Comparison of ENCODE assay signal across 10 cellular contexts in the genomic region with DNA sequence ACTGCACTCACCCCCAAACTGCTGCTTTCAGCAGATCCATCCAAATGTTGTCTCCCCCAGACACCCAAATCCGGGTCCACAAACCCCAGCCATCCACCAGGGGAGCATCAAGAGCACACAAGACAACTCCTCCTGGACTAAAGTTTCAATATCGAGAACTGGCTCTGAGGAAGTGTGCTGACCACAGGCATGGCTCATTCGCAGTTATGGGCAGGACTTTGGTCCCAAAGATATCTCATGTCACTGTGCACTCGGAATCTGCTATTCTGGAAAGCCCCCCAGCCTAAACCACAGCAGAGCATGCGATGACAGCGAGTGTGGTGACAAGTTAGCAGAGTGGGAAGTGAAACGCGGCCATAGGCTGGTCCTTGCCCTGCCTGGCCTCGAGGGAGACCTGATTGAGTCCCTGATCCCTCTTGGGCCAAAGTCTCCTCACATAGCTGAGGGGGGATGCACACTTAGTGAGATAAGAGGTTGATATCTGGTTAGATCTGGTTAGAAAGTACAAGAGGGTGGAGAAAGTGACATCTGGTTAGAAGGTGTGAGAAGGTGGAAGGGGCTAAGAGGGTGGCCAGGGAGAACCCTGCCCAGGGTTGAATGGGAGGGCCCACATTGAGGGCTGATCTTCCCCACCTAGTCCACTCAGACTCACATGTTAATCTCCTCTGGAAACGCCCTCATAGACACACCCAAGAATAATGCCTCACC.
A peak's percentile ranks its signal among the peaks of the same experiment; 100 is the strongest.
DNase-seq lines count a peak whose midpoint lies in the region; ATAC-seq, FAIRE-seq and TF ChIP-seq lines count a peak whose summit lies in the region.
"Had no signal": no experiment of that assay in that cellular context is flagged by ENCODE, and none has a peak within 500 bp of the region (broad histone marks: within the 10 kb centered on the region; RNA-seq: fewer than 3 reads in every experiment).

No MANE protein-coding gene starts in this region.

- H3K27ac Mint-ChIP-seq in glutamatergic neuron (ENCODE audit: unreplicated experiment): no peak overlapping the region
- H3K27ac Mint-ChIP-seq: nephron had no signal

- H3K23ac ChIP-seq in trophoblast cell (ENCODE audit: low read length): no peak overlapping the region

- H3K27me3 Mint-ChIP-seq in glutamatergic neuron (ENCODE audit: unreplicated experiment): peaks cover 10% of the 10 kb centered on the region

- no peak overlapping the region for H3K4me3 ChIP-seq in trophoblast cell (ENCODE audit: low read depth, low read length)
- H3K4me3 ChIP-seq in hepatocyte: no peak overlapping the region
- H3K4me3 ChIP-seq: upper lobe of left lung had no signal

- H3K14ac ChIP-seq in trophoblast cell (ENCODE audit: low read length): no peak overlapping the region

- H4K91ac ChIP-seq in trophoblast cell (ENCODE audit: low read depth, low read length): no peak overlapping the region

- H3K4me1 Mint-ChIP-seq in glutamatergic neuron (ENCODE audit: low read depth, unreplicated experiment): no peaks in the 10 kb centered on the region

- no peak overlapping the region for H2BK5ac ChIP-seq in trophoblast cell (ENCODE audit: low read depth, low read length, poor library complexity)

- H3K4ac ChIP-seq in trophoblast cell (ENCODE audit: low read depth, low read length): no peak overlapping the region

- H3K4me1 ChIP-seq in trophoblast cell (ENCODE audit: control insufficient read depth in 1 of 2, insufficient read depth in 2 of 2, low read length in 2 of 2): peaks cover 0 to 4% of the 10 kb centered on the region in 2 experiments
- H3K4me1 ChIP-seq in hepatocyte (ENCODE audit: insufficient read depth): peaks cover 26% of the 10 kb centered on the region

- no peaks in the 10 kb centered on the region for H3K79me1 ChIP-seq in trophoblast cell (ENCODE audit: low read length)

- WGBS in trophoblast cell (ENCODE audit: extremely low coverage, insufficient coverage, insufficient read length): no CpG with 5 or more reads among the region's 10 CpGs
- 75% methylated on average over 10 of the region's 10 CpGs for WGBS in hepatocyte (ENCODE audit: low lambda C conversion rate, missing lambda C conversion rate)

- FAIRE-seq in GM19239 (lab: Jason Lieb, UNC): peak; percentile 84
- FAIRE-seq: astrocyte had no signal

- H3K27me3 ChIP-seq in trophoblast cell (ENCODE audit: insufficient read depth, low read length) (no peaks in the 10 kb centered on the region), hepatocyte (no peaks in the 10 kb centered on the region)
- H3K27me3 ChIP-seq: upper lobe of left lung had no signal

- no peak overlapping the region for H4K8ac ChIP-seq in trophoblast cell (ENCODE audit: low read depth, low read length)

- H3K18ac ChIP-seq in trophoblast cell (ENCODE audit: low read length): no peak overlapping the region

- TF ChIP-seq CTCF in glutamatergic neuron (IDR thresholded peaks at IDR 0.05; ENCODE audit: partially characterized antibody, unreplicated experiment) (no peak), hepatocyte (IDR thresholded peaks at IDR 0.05; ENCODE audit: poor library complexity) (no peak)

- ATAC-seq in HG02884 (IDR thresholded peaks at IDR 0.05; ENCODE audit: unreplicated experiment): peak; percentile 74

- no peak overlapping the region for H2BK12ac ChIP-seq in trophoblast cell (ENCODE audit: low read length)

- H3K9ac ChIP-seq in trophoblast cell (ENCODE audit: low read length): no peak overlapping the region

- DNase-seq in GM19239 (ENCODE audit: insufficient read length, low spot score): no peak
- peak; percentile 65 for DNase-seq in SKM-1 treated with dmso at 0.1 percent for 144 hours (lab: John Stamatoyannopoulos, UW; ENCODE audit: unreplicated experiment)
- DNase-seq in trophoblast cell: peak; percentile 29 to 44
- DNase-seq in glutamatergic neuron: no peak
- no peak for DNase-seq in mucosa of gallbladder (ENCODE audit: low spot score)
- DNase-seq in hepatocyte (ENCODE audit: low spot score): no peak

- H3K4me2 ChIP-seq in trophoblast cell (ENCODE audit: low read length) (no peak overlapping the region), hepatocyte (no peak overlapping the region)

- H2AK5ac ChIP-seq in trophoblast cell (ENCODE audit: low read length): no peak overlapping the region

- H3K4me3 Mint-ChIP-seq in glutamatergic neuron (ENCODE audit: unreplicated experiment): no peak overlapping the region
- H3K4me3 Mint-ChIP-seq: nephron had no signal

- no peaks in the 10 kb centered on the region for H3K9me2 ChIP-seq in hepatocyte (replicated peaks; ENCODE audit: insufficient read depth)

- no peak overlapping the region for H2BK120ac ChIP-seq in trophoblast cell (ENCODE audit: insufficient read depth, low read length, poor library complexity)

- H3K9me3 ChIP-seq in trophoblast cell (ENCODE audit: insufficient read depth, low read depth, low read length): no peaks in the 10 kb centered on the region
- H3K9me3 ChIP-seq in hepatocyte (ENCODE audit: low read depth): no peaks in the 10 kb centered on the region
- H3K9me3 ChIP-seq: upper lobe of left lung had no signal

- H3K36me3 Mint-ChIP-seq in glutamatergic neuron (ENCODE audit: unreplicated experiment): no peaks in the 10 kb centered on the region

- no peak overlapping the region for H2AFZ ChIP-seq in trophoblast cell (ENCODE audit: insufficient read depth, low read length, poor library complexity)
- no peak overlapping the region for H2AFZ ChIP-seq in hepatocyte

- no peaks in the 10 kb centered on the region for H4K20me1 ChIP-seq in hepatocyte (ENCODE audit: insufficient read depth, poor library complexity, severe bottlenecking)

- H3K79me2 ChIP-seq in trophoblast cell (ENCODE audit: control insufficient read depth, insufficient read depth, low read length, poor library complexity): no peaks in the 10 kb centered on the region
- no peaks in the 10 kb centered on the region for H3K79me2 ChIP-seq in hepatocyte

- no peak overlapping the region for H4K12ac ChIP-seq in trophoblast cell (ENCODE audit: low read depth, low read length)

- H3K27ac ChIP-seq in trophoblast cell (ENCODE audit: low read depth, low read length) (no peak overlapping the region), hepatocyte (no peak overlapping the region)
- H3K27ac ChIP-seq: upper lobe of left lung had no signal

- peaks cover 6% of the 10 kb centered on the region for H3K9me3 Mint-ChIP-seq in glutamatergic neuron (ENCODE audit: unreplicated experiment)

- H3K36me3 ChIP-seq in trophoblast cell (ENCODE audit: control insufficient read depth in 1 of 2, insufficient read depth in 2 of 2, low read length in 2 of 2) (no peaks in the 10 kb centered on the region), hepatocyte (replicated peaks; ENCODE audit: insufficient read depth, low read depth) (no peaks in the 10 kb centered on the region)
- H3K36me3 ChIP-seq: upper lobe of left lung had no signal

Comparison
In these comparisons a context has a peak if more than half of its experiments do, and no peak if none do; other contexts are left out.
1. DNase-seq: peak in SKM-1 treated with dmso at 0.1 percent for 144 hours (single experiment) and trophoblast cell (2 of 2); none in GM19239 (single experiment), glutamatergic neuron (single experiment), mucosa of gallbladder (single experiment) and hepatocyte (single experiment).